ENCODE assay signal across 8 cellular contexts in genomic region chr21:42063206-42063577, GRCh38. TPM values are rescaled to one million over a fixed set of nuclear protein-coding genes. Genes with fewer than 3 reads are reported as not detected.
DNase-seq lines count a peak whose midpoint lies in the region; ATAC-seq and TF ChIP-seq lines count a peak whose summit lies in the region.

No MANE protein-coding gene starts in this region.

- H3K4me3 ChIP-seq in left ventricle myocardium inferior: no peak overlapping the region
- peak overlapping the region in 1 of 4 donors; percentile 32 for H3K4me3 ChIP-seq in transverse colon
- H3K4me3 ChIP-seq in MG63: no peak overlapping the region
- no peak overlapping the region for H3K4me3 ChIP-seq in gastrocnemius medialis

- no peaks in the 10 kb centered on the region for H3K4me1 ChIP-seq in left ventricle myocardium inferior
- peaks cover 8 to 30% (median 18%) of the 10 kb centered on the region in 4 donors for H3K4me1 ChIP-seq in transverse colon
- no peaks in the 10 kb centered on the region for H3K4me1 ChIP-seq in gastrocnemius medialis

- TF ChIP-seq POLR2A in transverse colon (IDR thresholded peaks at IDR 0.05): no peak
- no peak for TF ChIP-seq POLR2A in gastrocnemius medialis (IDR thresholded peaks at IDR 0.05)

- no peaks in the 10 kb centered on the region for H3K36me3 ChIP-seq in left ventricle myocardium inferior
- H3K36me3 ChIP-seq in transverse colon: no peaks in the 10 kb centered on the region
- H3K36me3 ChIP-seq in MG63: no peaks in the 10 kb centered on the region
- H3K36me3 ChIP-seq in gastrocnemius medialis: no peaks in the 10 kb centered on the region

- H3K4me1 Mint-ChIP-seq in dendritic cell treated with granulocyte-macrophage colony-stimulating factor and Interleukin-4, amounts not matched to agents 40 ng/mL and 50 ng/mL, for 4 days (ENCODE audit: low read depth): peaks cover 77% of the 10 kb centered on the region
- no peaks in the 10 kb centered on the region for H3K4me1 Mint-ChIP-seq in chondrocyte (ENCODE audit: low read depth)

- H3K9me3 Mint-ChIP-seq in dendritic cell treated with granulocyte-macrophage colony-stimulating factor and Interleukin-4, amounts not matched to agents 40 ng/mL and 50 ng/mL, for 4 days: no peaks in the 10 kb centered on the region
- no peaks in the 10 kb centered on the region for H3K9me3 Mint-ChIP-seq in chondrocyte (ENCODE audit: low read depth)

- ATAC-seq in left ventricle myocardium superior (peak; percentile 44), gastrocnemius medialis (no peak)

- H3K4me3 Mint-ChIP-seq in dendritic cell treated with granulocyte-macrophage colony-stimulating factor and Interleukin-4, amounts not matched to agents 40 ng/mL and 50 ng/mL, for 4 days: peak overlapping the region; percentile 63
- H3K4me3 Mint-ChIP-seq in chondrocyte (ENCODE audit: unreplicated experiment): no peak overlapping the region

- TF ChIP-seq CTCF in left ventricle myocardium inferior (IDR thresholded peaks at IDR 0.05; ENCODE audit: borderline replicate concordance): no peak
- no peak for TF ChIP-seq CTCF in transverse colon (IDR thresholded peaks at IDR 0.05)
- TF ChIP-seq CTCF in gastrocnemius medialis (IDR thresholded peaks at IDR 0.05 in 4 of 5, conservative IDR thresholded peaks at IDR 0.05 in 1 of 5): no peak
- TF ChIP-seq CTCF in chondrocyte (IDR thresholded peaks at IDR 0.05): no peak

- in situ Hi-C loops in transverse colon (cut with MboI; ENCODE audit: low pct_ligation_motif_present in 1 of 4, low pct_unique_long_range_greater_than_20kb in 1 of 4, low sequenced_read_pairs in 3 of 4): no loop called here
- in situ Hi-C loops in gastrocnemius medialis (cut with MboI; ENCODE audit: low sequenced_read_pairs in 4 of 4): no loop called here

- H3K27me3 ChIP-seq in left ventricle myocardium inferior (ENCODE audit: low read depth) (peaks cover 99% of the 10 kb centered on the region), transverse colon (no peaks in the 10 kb centered on the region), MG63 (no peaks in the 10 kb centered on the region), gastrocnemius medialis (no peaks in the 10 kb centered on the region)

- intact Hi-C loops in left ventricle myocardium superior (cut with micrococcal nuclease) (no loop called here), left ventricle myocardium inferior (cut with micrococcal nuclease) (no loop called here), transverse colon (cut with DNase I; ENCODE audit: low total_unique reads) (no loop called here), gastrocnemius medialis (cut with DNase I; ENCODE audit: low total_unique reads) (no loop called here)
- intact Hi-C loops in dendritic cell treated with granulocyte-macrophage colony-stimulating factor and Interleukin-4, amounts not matched to agents 40 ng/mL and 50 ng/mL, for 4 days (cut with micrococcal nuclease): loop anchor here (5.0 kb wide), 2 partner anchors 34 to 51 kb away; partner anchors contain the start of gene ZBTB21

- peak overlapping the region; percentile 97 for H3K27ac Mint-ChIP-seq in dendritic cell treated with granulocyte-macrophage colony-stimulating factor and Interleukin-4, amounts not matched to agents 40 ng/mL and 50 ng/mL, for 4 days
- no peak overlapping the region for H3K27ac Mint-ChIP-seq in chondrocyte (ENCODE audit: unreplicated experiment)

- H3K9me3 ChIP-seq in left ventricle myocardium inferior (replicated peaks) (no peaks in the 10 kb centered on the region), transverse colon (no peaks in the 10 kb centered on the region), MG63 (no peaks in the 10 kb centered on the region), gastrocnemius medialis (no peaks in the 10 kb centered on the region)

- no peak for DNase-seq in left ventricle myocardium superior
- DNase-seq in left ventricle myocardium inferior: no peak
- peak; percentile 57 for DNase-seq in NCI-H510A treated with DMSO at 0.1 percent for 48 hours (lab: John Stamatoyannopoulos, UW)
- peak; percentile 71 for DNase-seq in transverse colon
- DNase-seq in MG63: no peak
- DNase-seq in gastrocnemius medialis: no peak
- no peak for DNase-seq in chondrocyte (ENCODE audit: low spot score)

- WGBS in transverse colon (ENCODE audit: low coverage in 1 of 2), 2 donors: 18% methylated on average over 4 of the region's 4 CpGs; no CpG with 5 or more reads in 1 of the 2 donors

- H3K36me3 Mint-ChIP-seq in dendritic cell treated with granulocyte-macrophage colony-stimulating factor and Interleukin-4, amounts not matched to agents 40 ng/mL and 50 ng/mL, for 4 days (ENCODE audit: low read depth): no peaks in the 10 kb centered on the region
- no peaks in the 10 kb centered on the region for H3K36me3 Mint-ChIP-seq in chondrocyte (ENCODE audit: low read depth)

- no peak for TF ChIP-seq EP300 in transverse colon (IDR thresholded peaks at IDR 0.05; ENCODE audit: low read depth)

- no peaks in the 10 kb centered on the region for H3K27me3 Mint-ChIP-seq in dendritic cell treated with granulocyte-macrophage colony-stimulating factor and Interleukin-4, amounts not matched to agents 40 ng/mL and 50 ng/mL, for 4 days
- peaks cover 9% of the 10 kb centered on the region for H3K27me3 Mint-ChIP-seq in chondrocyte (ENCODE audit: low read depth)

- H3K27ac ChIP-seq in left ventricle myocardium inferior (replicated peaks) (no peak overlapping the region), transverse colon (peak overlapping the region; percentile 21 to 73 (median 67)), gastrocnemius medialis (no peak overlapping the region)

RNA-seq across cellular contexts. Expression of gene UMODL1, which starts 7.9 kb away (rescaled TPM):
- total RNA-seq in left ventricle myocardium superior: not detected
- 0.08 TPM for total RNA-seq in left ventricle myocardium inferior
- total RNA-seq in transverse colon: 1 to 10 TPM in 1 of 4 donors, under 1 TPM in 2, not detected in 1; 0.16 to 3.2 (median 0.68) TPM
- not detected in 2 replicates for total RNA-seq in MG63 (2014; rRNA removed; shearing (Covaris generic); ENCODE audit: low replicate concordance)
- total RNA-seq in gastrocnemius medialis: under 1 TPM in 1 of 4 donors, not detected in 3; 0.13 TPM
- total RNA-seq in chondrocyte: 0.29 TPM in 1 of 3 replicates, not detected in the others

RNA-seq across cellular contexts. Expression of gene ZBTB21, which starts 53.0 kb away (rescaled TPM):
- total RNA-seq in left ventricle myocardium superior: 6.6 TPM
- total RNA-seq in left ventricle myocardium inferior: 4.9 TPM
- 10 to 100 TPM in 2 of 4 donors, 1 to 10 TPM in 2; 5.2 to 19.5 (median 9.7) TPM for total RNA-seq in transverse colon
- 5.1 and 13.0 TPM in 2 replicates for total RNA-seq in MG63 (2014; rRNA removed; shearing (Covaris generic); ENCODE audit: low replicate concordance)
- 1 to 10 TPM; 1.9 to 5.0 (median 4.0) TPM for total RNA-seq in gastrocnemius medialis
- total RNA-seq in chondrocyte: 18.0 to 21.2 TPM (median 18.6 TPM) in 3 replicates

Comparison
In these comparisons a context has a peak if more than half of its experiments do, and no peak if none do; other contexts are left out.
1. DNase-seq: peak in NCI-H510A treated with DMSO at 0.1 percent for 48 hours (single experiment) and transverse colon (single experiment); none in left ventricle myocardium superior (single experiment), left ventricle myocardium inferior (single experiment), MG63 (single experiment), gastrocnemius medialis (0 of 2) and chondrocyte (single experiment).
2. H3K27ac ChIP-seq: peak in transverse colon (4 of 4); none in left ventricle myocardium inferior (single experiment) and gastrocnemius medialis (0 of 4).